Comparison of ENCODE assay signal across 14 cellular contexts in the genomic region with DNA sequence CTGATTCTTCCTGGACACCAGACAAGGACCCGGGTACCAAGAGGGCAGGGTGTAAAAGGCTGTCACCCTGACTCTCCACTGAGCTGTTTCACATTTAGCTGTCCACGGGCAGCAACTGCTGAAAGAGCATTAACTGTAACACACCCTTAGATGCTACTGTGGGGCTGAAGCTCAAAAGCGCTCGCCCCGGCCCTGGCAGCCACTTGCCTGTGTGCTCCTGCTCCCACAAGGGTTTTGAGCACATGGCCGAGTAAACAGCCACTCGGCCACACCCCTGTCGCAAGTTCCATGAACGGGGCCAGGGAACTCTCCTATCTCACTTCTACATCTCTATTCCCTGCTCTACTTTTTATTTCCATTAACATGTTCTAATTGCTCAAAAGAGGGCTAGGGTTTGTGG.
"Had no signal": no experiment of that assay in that cellular context is flagged by ENCODE, and none has a peak within 500 bp of the region (broad histone marks: within the 10 kb centered on the region; RNA-seq: fewer than 3 reads in every experiment).

No MANE protein-coding gene starts in this region.

- H3K27ac ChIP-seq: adrenal gland, gastrocnemius medialis, heart left ventricle, parathyroid adenoma had no signal

- H3K9me3 ChIP-seq: adrenal gland, gastrocnemius medialis, heart left ventricle, uterus had no signal

- H3K36me3 ChIP-seq: adrenal gland, gastrocnemius medialis, heart left ventricle, uterus had no signal

- H3K4me3 ChIP-seq: adrenal gland, dorsolateral prefrontal cortex, gastrocnemius medialis, heart left ventricle, uterus had no signal

- H3K4me1 ChIP-seq: gastrocnemius medialis, heart left ventricle, parathyroid adenoma, uterus had no signal

- DNase-seq: activated CD4-positive, alpha-beta memory T cell treated with anti-CD3 and anti-CD28 coated beads, Interleukin-2, amount 10 ng/mL, durations not matched to agents 7 days and 5 days; activated CD4-positive, alpha-beta T cell treated with anti-CD3 and anti-CD28 coated beads for 4 hours; activated effector memory CD4-positive, alpha-beta T cell treated with Interleukin-2 at 50 U/mL for 16 hours; activated naive CD4-positive, alpha-beta T cell treated with anti-CD3 and anti-CD28 coated beads, Interleukin-2, amount 50 U/mL, for 16 hours; activated T-cell treated with anti-CD3 and anti-CD28 coated beads, Interleukin-2, amount 50 U/mL, for 4 hours; adrenal gland; dorsolateral prefrontal cortex; endodermal cell; retina had no signal

- ATAC-seq: activated T-cell treated with anti-CD3 and anti-CD28 coated beads, Interleukin-2, amount 50 U/mL, for 4 hours; gastrocnemius medialis; heart left ventricle; left lobe of liver had no signal

- H3K27me3 ChIP-seq: adrenal gland, dorsolateral prefrontal cortex, gastrocnemius medialis, heart left ventricle, uterus had no signal
